Comparison of ENCODE assay signal across 8 cellular contexts in the genomic region with DNA sequence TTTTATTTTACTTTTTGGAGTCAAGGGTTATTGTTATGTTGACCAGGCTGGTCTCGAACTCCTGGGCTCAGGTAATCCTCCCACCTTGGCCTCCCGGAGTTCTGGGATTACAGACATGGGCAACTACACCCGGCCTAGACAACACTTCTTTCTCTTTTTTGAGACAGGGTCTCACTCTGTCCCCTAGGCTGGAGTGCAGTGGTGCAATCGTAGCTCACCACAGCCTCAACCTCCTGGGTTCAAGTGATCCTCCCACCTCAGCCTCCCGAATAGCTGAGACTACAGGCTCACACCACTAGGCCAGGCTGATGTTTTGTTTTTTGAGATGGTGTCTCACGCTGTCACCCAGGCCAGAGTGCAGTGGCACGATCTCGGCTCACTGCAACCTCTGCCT. TPM values are rescaled to one million over a fixed set of nuclear protein-coding genes. Genes with fewer than 3 reads are reported as not detected.
DNase-seq lines count a peak whose midpoint lies in the region; ATAC-seq, FAIRE-seq and TF ChIP-seq lines count a peak whose summit lies in the region.
"Not testable (repeated sequence)": the region's sequence is repeated elsewhere in the genome, so short reads cannot be mapped to it uniquely, and the experiment has no call there.

No MANE protein-coding gene starts in this region.

- not testable (repeated sequence) for H3F3A ChIP-seq in GM23338 (replicated peaks; ENCODE audit: low read depth)

- not testable (repeated sequence) for ATAC-seq in GM23338; T-cell (replicated peaks in 1 of 4); K562; naive thymus-derived CD4-positive, alpha-beta T cell

- H3K4me1 Mint-ChIP-seq in GM23338 (peaks cover 35% of the 10 kb centered on the region), T-cell (peaks cover 46 to 50% (median 49%) of the 10 kb centered on the region in 3 donors)
- H3K4me1 Mint-ChIP-seq in activated T-cell treated with anti-CD3 and anti-CD28 coated beads, Interleukin-2, amount 50 U/mL, for 24 hours (ENCODE audit: low read depth) = peaks cover 47% of the 10 kb centered on the region
- not testable (repeated sequence) for H3K4me1 Mint-ChIP-seq in glutamatergic neuron (ENCODE audit: low read depth, unreplicated experiment)
- H3K4me1 Mint-ChIP-seq in naive thymus-derived CD4-positive, alpha-beta T cell = peaks cover 31 to 54% (median 44%) of the 10 kb centered on the region in 7 donors

- not testable (repeated sequence) for H3K27ac Mint-ChIP-seq in GM23338; activated T-cell treated with anti-CD3 and anti-CD28 coated beads, Interleukin-2, amount 50 U/mL, for 24 hours; glutamatergic neuron (ENCODE audit: unreplicated experiment)
- H3K27ac Mint-ChIP-seq in T-cell = peak overlapping the region; percentile 8 to 87
- peak overlapping the region in 8 of 9 donors; percentile 28 to 87 (median 78) for H3K27ac Mint-ChIP-seq in naive thymus-derived CD4-positive, alpha-beta T cell

- not testable (repeated sequence) for H3K9me2 ChIP-seq in GM23338 (ENCODE audit: insufficient read depth)

- H3K27ac ChIP-seq in 22Rv1 (peak overlapping the region; percentile 82), spleen (peak overlapping the region in 5 of 8 donors; percentile 29 to 91 (median 79))
- not testable (repeated sequence) for H3K27ac ChIP-seq in GM23338 (ENCODE audit: low read depth); K562 (ENCODE audit: extremely low read depth, low read depth, low read length); naive thymus-derived CD4-positive, alpha-beta T cell (ENCODE audit: low read depth, low read length)

- H3K4me3 Mint-ChIP-seq in GM23338 = peak overlapping the region; percentile 84; the same call in 1 of the 3 replicates
- peak overlapping the region; percentile 58 to 85 (median 66) for H3K4me3 Mint-ChIP-seq in T-cell
- peak overlapping the region; percentile 56 for H3K4me3 Mint-ChIP-seq in activated T-cell treated with anti-CD3 and anti-CD28 coated beads, Interleukin-2, amount 50 U/mL, for 24 hours
- H3K4me3 Mint-ChIP-seq in glutamatergic neuron (ENCODE audit: unreplicated experiment) = peak overlapping the region; percentile 67
- peak overlapping the region in 9 of 10 donors; percentile 32 to 87 (median 78) for H3K4me3 Mint-ChIP-seq in naive thymus-derived CD4-positive, alpha-beta T cell

- TF ChIP-seq CTCF in 22Rv1 (IDR thresholded peaks at IDR 0.05); GM23338 (conservative IDR thresholded peaks at IDR 0.05; ENCODE audit: low read depth in 2 of 2); K562 (IDR thresholded peaks at IDR 0.05 in 2 of 3, conservative IDR thresholded peaks at IDR 0.05 in 1 of 3; ENCODE audit: insufficient read depth in 2 of 3, low read depth in 1 of 3, low read length in 3 of 3); glutamatergic neuron (IDR thresholded peaks at IDR 0.05; ENCODE audit: partially characterized antibody, unreplicated experiment); spleen (IDR thresholded peaks at IDR 0.05 in 8 of 11, conservative IDR thresholded peaks at IDR 0.05 in 3 of 11): not testable (repeated sequence)

- in situ Hi-C loops in K562 (cut with MboI) = loop anchor here (5.0 kb wide), 2 partner anchors 47 to 152 kb away; partner anchors contain the start of gene BATF2

- not testable (repeated sequence) for H4K20me1 ChIP-seq in GM23338 (replicated peaks; ENCODE audit: insufficient read depth); K562 (replicated peaks; ENCODE audit: control insufficient read depth, insufficient read depth, low read length)

- WGBS in K562 (ENCODE audit: insufficient coverage, low coverage, missing lambda C conversion rate) = 89% methylated on average over 7 of the region's 8 CpGs
- 91 to 95% (median 92%) methylated on average over 8 of the region's 8 CpGs for WGBS in spleen, 5 donors

- not testable (repeated sequence) for H3K9me3 ChIP-seq in K562 (replicated peaks; ENCODE audit: control insufficient read depth, insufficient read depth, low read depth, low read length); naive thymus-derived CD4-positive, alpha-beta T cell (ENCODE audit: control insufficient read depth in 2 of 3, low read length in 3 of 3); spleen

- POLR2A ChIA-PET in T-cell (lab: Charles Lee) (interaction anchor here in 1 of 2 donors (0.6 kb wide), 1 partner anchor 49 kb away, joined by 8 read pairs; no protein-coding TSS in a partner anchor), K562 (lab: Yijun Ruan, JAX) (interaction anchor here (0.6 to 4.4 kb wide), 8 partner anchors 10 to 272 kb away, joined by 3 to 26 read pairs (median 4); partner anchors contain the start of genes EHD1 and ZNHIT2)
- POLR2A ChIA-PET in naive thymus-derived CD4-positive, alpha-beta T cell (lab: Charles Lee) = interaction anchor here (0.7 to 29.3 kb wide), 9 partner anchors 18 to 272 kb away, joined by 3 to 1324 read pairs (median 5); partner anchors contain the start of genes EHD1, RASGRP2 and ZNHIT2

- H3K4me3 ChIP-seq in GM23338; K562; naive thymus-derived CD4-positive, alpha-beta T cell (ENCODE audit: low read length); spleen: not testable (repeated sequence)

- intact Hi-C loops in K562 (cut with micrococcal nuclease) = loop anchor here (5.0 to 10.0 kb wide), 2 partner anchors 267 to 409 kb away; partner anchors contain the start of gene TM7SF2
- intact Hi-C loops in naive thymus-derived CD4-positive, alpha-beta T cell (cut with micrococcal nuclease) = loop anchor here (2.0 to 10.0 kb wide), 5 partner anchors 35 to 335 kb away; partner anchors contain the start of genes CAPN1 (in 1 of the 2), CDCA5 (in 1 of the 2), MEN1 (in 1 of the 2) and TM7SF2 (in 1 of the 2)
- intact Hi-C loops in spleen (cut with DNase I; ENCODE audit: low total_unique reads) = loop anchor here (2.0 to 10.0 kb wide), 2 partner anchors 49 to 61 kb away; no protein-coding TSS in a partner anchor

- DNase-seq in GM23338 (ENCODE audit: low spot score); T-cell; activated T-cell treated with anti-CD3 and anti-CD28 coated beads, Interleukin-2, amount 50 U/mL, for 24 hours; K562 (ENCODE audit: extremely low read depth in 1 of 4, low spot score in 3 of 4); glutamatergic neuron; naive thymus-derived CD4-positive, alpha-beta T cell; spleen: not testable (repeated sequence)

- not testable (repeated sequence) for TF ChIP-seq POLR2A in K562 (conservative IDR thresholded peaks at IDR 0.05); spleen (IDR thresholded peaks at IDR 0.05)

- not testable (repeated sequence) for BruUV-seq in K562 (replicated peaks; lab: Mats Ljungman, UMichigan)

- not testable (repeated sequence) for H3K9me1 ChIP-seq in K562 (ENCODE audit: control insufficient read depth, insufficient read depth, low read length)

- TF ChIP-seq EP300 in K562 (IDR thresholded peaks at IDR 0.05; ENCODE audit: low read length) = not testable (repeated sequence)

- H2AFZ ChIP-seq in GM23338; K562 (ENCODE audit: low read depth, low read length): not testable (repeated sequence)

- H3K9ac ChIP-seq in K562 (ENCODE audit: insufficient read depth in 1 of 2, low read depth in 2 of 2, low read length in 2 of 2) = not testable (repeated sequence)

- not testable (repeated sequence) for H3K9me3 Mint-ChIP-seq in GM23338; T-cell; activated T-cell treated with anti-CD3 and anti-CD28 coated beads, Interleukin-2, amount 50 U/mL, for 24 hours; glutamatergic neuron (ENCODE audit: unreplicated experiment); naive thymus-derived CD4-positive, alpha-beta T cell

- not testable (repeated sequence) for H3K79me2 ChIP-seq in GM23338 (replicated peaks; ENCODE audit: insufficient read depth)
- H3K79me2 ChIP-seq in K562 (ENCODE audit: control insufficient read depth, insufficient read depth, low read length) = peaks cover 23% of the 10 kb centered on the region; the same call in 2 of the 3 replicates

- peaks cover 12% of the 10 kb centered on the region for H3K4me1 ChIP-seq in GM23338 (ENCODE audit: insufficient read depth)
- peaks cover 45 to 76% of the 10 kb centered on the region in 2 experiments for H3K4me1 ChIP-seq in K562 (replicated peaks in 1 of 2; ENCODE audit: control insufficient read depth in 2 of 2, insufficient read depth in 2 of 2, low read length in 2 of 2)
- peaks cover 27 to 45% of the 10 kb centered on the region in 2 donors for H3K4me1 ChIP-seq in naive thymus-derived CD4-positive, alpha-beta T cell (ENCODE audit: control insufficient read depth in 2 of 2, insufficient read depth in 2 of 2, low read length in 2 of 2)
- peaks cover 32 to 77% (median 63%) of the 10 kb centered on the region in 6 donors for H3K4me1 ChIP-seq in spleen

- TF ChIP-seq RAD21 in K562 (CRISPR knock-in tag; conservative IDR thresholded peaks at IDR 0.05 in 1 of 2, IDR thresholded peaks at IDR 0.05 in 1 of 2) = not testable (repeated sequence)

- not testable (repeated sequence) for H3K4me2 ChIP-seq in GM23338; K562 (ENCODE audit: insufficient read depth, low read length)

- H3K27me3 Mint-ChIP-seq in GM23338 (ENCODE audit: insufficient read depth, low read depth, poor library complexity) (peaks cover 15% of the 10 kb centered on the region), glutamatergic neuron (ENCODE audit: unreplicated experiment) (peaks cover 18% of the 10 kb centered on the region)
- not testable (repeated sequence) for H3K27me3 Mint-ChIP-seq in T-cell; activated T-cell treated with anti-CD3 and anti-CD28 coated beads, Interleukin-2, amount 50 U/mL, for 24 hours; naive thymus-derived CD4-positive, alpha-beta T cell

- not testable (repeated sequence) for H3K36me3 Mint-ChIP-seq in GM23338 (ENCODE audit: low read depth); T-cell; activated T-cell treated with anti-CD3 and anti-CD28 coated beads, Interleukin-2, amount 50 U/mL, for 24 hours (ENCODE audit: low read depth); glutamatergic neuron (ENCODE audit: unreplicated experiment); naive thymus-derived CD4-positive, alpha-beta T cell

- not testable (repeated sequence) for H3K36me3 ChIP-seq in GM23338 (ENCODE audit: insufficient read depth); K562 (ENCODE audit: control insufficient read depth, insufficient read depth, low read length); naive thymus-derived CD4-positive, alpha-beta T cell (ENCODE audit: control insufficient read depth in 2 of 3, insufficient read depth in 3 of 3, low read length in 3 of 3); spleen

- H3K27me3 ChIP-seq in GM23338 (ENCODE audit: insufficient read depth); K562 (ENCODE audit: control insufficient read depth in 2 of 2, insufficient read depth in 2 of 2, low read length in 2 of 2); naive thymus-derived CD4-positive, alpha-beta T cell (ENCODE audit: control insufficient read depth in 2 of 2, insufficient read depth in 2 of 2, low read length in 2 of 2); spleen (replicated peaks in 1 of 7): not testable (repeated sequence)

- FAIRE-seq in K562 (lab: Jason Lieb, UNC) = not testable (repeated sequence)

- CTCF ChIA-PET in T-cell (lab: Charles Lee) (interaction anchor here in 1 of 2 donors (0.6 to 1.2 kb wide), 5 partner anchors 9 to 48 kb away, joined by 3 to 4 read pairs (median 4); no protein-coding TSS in a partner anchor), K562 (lab: Yijun Ruan, JAX; ENCODE audit: low intra/inter-chr PET ratio) (interaction anchor here (1.1 to 3.7 kb wide), 2 partner anchors 49 to 169 kb away, joined by 6 to 39 read pairs; partner anchors contain the start of gene ARL2)
- CTCF ChIA-PET in naive thymus-derived CD4-positive, alpha-beta T cell (lab: Charles Lee) = interaction anchor here (0.6 to 29.8 kb wide), 7 partner anchors 18 to 416 kb away, joined by 3 to 945 read pairs (median 5); partner anchors contain the start of genes EHD1 and POLA2

RNA-seq across cellular contexts. Expression of gene CDC42BPG, which starts 1.3 kb away (rescaled TPM):
- 10.1 and 11.6 TPM in 2 replicates for total RNA-seq in GM23338 (2014; rRNA removed; shearing (Covaris generic))
- polyA plus RNA-seq in GM23338 (2016; fragmentation: Nextera tagmentation; extraction: Ambion mirVana) (1.8 and 2.3 TPM in 2 replicates), K562 (2011; rRNA removed) (2.2 and 3.6 TPM in 2 replicates), K562 (2014; fragmentation: Illumina TruSeq; extraction: Trizol) (1.8 and 4.6 TPM in 2 replicates), K562 (2014; fragmentation: Nextera tagmentation; extraction: Ambion mirVana) (under 1 TPM; 0.04 to 0.08 TPM), K562 (2014; rRNA removed) (7.9 and 11.8 TPM in 2 replicates), spleen (1 to 10 TPM in 2 of 3 donors, under 1 TPM in 1; 0.74 to 2.0 (median 1.0) TPM)
- total RNA-seq in T-cell (10 to 100 TPM in 1 of 5 donors, 1 to 10 TPM in 4; 7.4 to 10.5 (median 9.1) TPM), K562 (2014; rRNA removed) (4.0 and 7.1 TPM in 2 replicates), K562 (2014; rRNA removed; fragmentation: Illumina TruSeq; extraction: Trizol) (0.99 and 1.1 TPM in 2 replicates), K562 (2015; rRNA removed; fragmentation: Illumina TruSeq; extraction: Trizol) (2.1 and 2.5 TPM in 2 replicates), K562 (2021) (7.4 and 8.8 TPM in 2 replicates), glutamatergic neuron (ENCODE audit: unreplicated experiment) (2.3 TPM), spleen (1 to 10 TPM; 1.9 to 4.6 (median 2.6) TPM)
- 19.1 and 64.6 TPM in 2 replicates for total RNA-seq in K562 (2011; cell fraction: chromatin; rRNA removed; ENCODE audit: low replicate concordance)
- total RNA-seq in K562 (2011; cell fraction: nucleolus; rRNA removed) = 33.3 and 37.9 TPM in 2 replicates
- 16.2 and 19.7 TPM in 2 replicates for total RNA-seq in K562 (2011; cell fraction: nucleoplasm; rRNA removed)
- 2.0 and 4.5 TPM in 2 replicates for polyA plus RNA-seq in K562 (2011; cell fraction: cytosol; rRNA removed)
- polyA plus RNA-seq in K562 (2011; cell fraction: nucleus; rRNA removed) = 15.1 and 28.5 TPM in 2 replicates
- polyA plus RNA-seq in K562 (2012) = 4.7 and 6.3 TPM in 2 replicates
- 2.1 and 3.0 TPM in 2 replicates for polyA minus RNA-seq in K562 (2011; rRNA and poly(A)+ RNA removed)
- polyA minus RNA-seq in K562 (2011; cell fraction: cytosol; rRNA and poly(A)+ RNA removed) = 3.2 and 3.5 TPM in 2 replicates
- polyA minus RNA-seq in K562 (2011; cell fraction: nucleus; rRNA and poly(A)+ RNA removed) = 12.1 and 12.2 TPM in 2 replicates
- 1 to 10 TPM in 4 of 5 experiments, under 1 TPM in 1; 0.22 to 9.2 (median 8.1) TPM for total RNA-seq in naive thymus-derived CD4-positive, alpha-beta T cell
- under 1 TPM; 0.27 to 0.47 TPM for polyA plus RNA-seq in naive thymus-derived CD4-positive, alpha-beta T cell

RNA-seq across cellular contexts. Expression of gene EHD1, which starts 32.7 kb away (rescaled TPM):
- total RNA-seq in GM23338 (2014; rRNA removed; shearing (Covaris generic)) = 43.8 and 69.7 TPM in 2 replicates
- polyA plus RNA-seq in GM23338 (2016; fragmentation: Nextera tagmentation; extraction: Ambion mirVana) = 16.7 and 16.9 TPM in 2 replicates
- 100 to 1,000 TPM; 126 to 286 (median 269) TPM for total RNA-seq in T-cell
- total RNA-seq in K562 (2011; cell fraction: chromatin; rRNA removed; ENCODE audit: low replicate concordance) = 20.8 and 92.1 TPM in 2 replicates
- total RNA-seq in K562 (2011; cell fraction: nucleolus; rRNA removed) = 57.7 and 64.3 TPM in 2 replicates
- total RNA-seq in K562 (2011; cell fraction: nucleoplasm; rRNA removed) = 24.2 and 37.8 TPM in 2 replicates
- 39.1 and 40.0 TPM in 2 replicates for total RNA-seq in K562 (2014; rRNA removed)
- 7.2 and 11.5 TPM in 2 replicates for total RNA-seq in K562 (2014; rRNA removed; fragmentation: Illumina TruSeq; extraction: Trizol)
- total RNA-seq in K562 (2015; rRNA removed; fragmentation: Illumina TruSeq; extraction: Trizol) = 12.7 and 12.9 TPM in 2 replicates
- total RNA-seq in K562 (2021) = 65.0 and 69.6 TPM in 2 replicates
- 16.4 and 34.2 TPM in 2 replicates for polyA plus RNA-seq in K562 (2011; rRNA removed)
- polyA plus RNA-seq in K562 (2011; cell fraction: cytosol; rRNA removed) = 30.6 and 56.6 TPM in 2 replicates
- polyA plus RNA-seq in K562 (2011; cell fraction: nucleus; rRNA removed) = 30.2 and 48.9 TPM in 2 replicates
- polyA plus RNA-seq in K562 (2012) = 38.5 and 52.8 TPM in 2 replicates
- polyA plus RNA-seq in K562 (2014; fragmentation: Illumina TruSeq; extraction: Trizol) = 41.0 and 45.1 TPM in 2 replicates
- under 1 TPM; 0.46 to 0.59 TPM for polyA plus RNA-seq in K562 (2014; fragmentation: Nextera tagmentation; extraction: Ambion mirVana)
- polyA plus RNA-seq in K562 (2014; rRNA removed) = 26.8 and 27.3 TPM in 2 replicates
- 26.8 and 39.2 TPM in 2 replicates for polyA minus RNA-seq in K562 (2011; rRNA and poly(A)+ RNA removed)
- 50.9 and 64.3 TPM in 2 replicates for polyA minus RNA-seq in K562 (2011; cell fraction: cytosol; rRNA and poly(A)+ RNA removed)
- 17.4 and 22.8 TPM in 2 replicates for polyA minus RNA-seq in K562 (2011; cell fraction: nucleus; rRNA and poly(A)+ RNA removed)
- 114 TPM for total RNA-seq in glutamatergic neuron (ENCODE audit: unreplicated experiment)
- 100 to 1,000 TPM; 124 to 263 (median 208) TPM for total RNA-seq in naive thymus-derived CD4-positive, alpha-beta T cell
- 100 to 1,000 TPM; 102 to 141 TPM for polyA plus RNA-seq in naive thymus-derived CD4-positive, alpha-beta T cell
- 100 to 1,000 TPM; 117 to 337 (median 201) TPM for total RNA-seq in spleen
- polyA plus RNA-seq in spleen = 10 to 100 TPM; 51.9 to 93.9 (median 53.7) TPM

RNA-seq across cellular contexts. Expression of gene MEN1, which starts 35.4 kb away (rescaled TPM):
- total RNA-seq in GM23338 (2014; rRNA removed; shearing (Covaris generic)) = 38.9 and 45.2 TPM in 2 replicates
- polyA plus RNA-seq in GM23338 (2016; fragmentation: Nextera tagmentation; extraction: Ambion mirVana) (27.2 and 31.6 TPM in 2 replicates), K562 (2011; rRNA removed) (19.3 and 34.7 TPM in 2 replicates), K562 (2014; fragmentation: Illumina TruSeq; extraction: Trizol) (42.7 and 48.3 TPM in 2 replicates), K562 (2014; fragmentation: Nextera tagmentation; extraction: Ambion mirVana) (1 to 10 TPM; 3.4 to 3.9 TPM), K562 (2014; rRNA removed) (40.5 and 42.5 TPM in 2 replicates), spleen (10 to 100 TPM; 17.8 to 27.6 (median 20.5) TPM)
- total RNA-seq in T-cell (10 to 100 TPM; 31.7 to 62.0 (median 49.6) TPM), K562 (2014; rRNA removed) (24.3 and 29.4 TPM in 2 replicates), K562 (2014; rRNA removed; fragmentation: Illumina TruSeq; extraction: Trizol) (6.3 and 7.3 TPM in 2 replicates), K562 (2015; rRNA removed; fragmentation: Illumina TruSeq; extraction: Trizol) (12.3 and 15.0 TPM in 2 replicates), K562 (2021) (55.7 and 57.2 TPM in 2 replicates), glutamatergic neuron (ENCODE audit: unreplicated experiment) (39.7 TPM), spleen (10 to 100 TPM; 20.1 to 33.6 (median 28.2) TPM)
- 33.3 and 80.8 TPM in 2 replicates for total RNA-seq in K562 (2011; cell fraction: chromatin; rRNA removed; ENCODE audit: low replicate concordance)
- total RNA-seq in K562 (2011; cell fraction: nucleolus; rRNA removed) = 78.7 and 86.4 TPM in 2 replicates
- 51.5 and 54.8 TPM in 2 replicates for total RNA-seq in K562 (2011; cell fraction: nucleoplasm; rRNA removed)
- polyA plus RNA-seq in K562 (2011; cell fraction: cytosol; rRNA removed) = 22.5 and 54.7 TPM in 2 replicates
- 88.7 and 149 TPM in 2 replicates for polyA plus RNA-seq in K562 (2011; cell fraction: nucleus; rRNA removed)
- polyA plus RNA-seq in K562 (2012) = 41.1 and 44.4 TPM in 2 replicates
- polyA minus RNA-seq in K562 (2011; rRNA and poly(A)+ RNA removed) = 6.3 and 9.1 TPM in 2 replicates
- polyA minus RNA-seq in K562 (2011; cell fraction: cytosol; rRNA and poly(A)+ RNA removed) = 24.1 and 29.2 TPM in 2 replicates
- polyA minus RNA-seq in K562 (2011; cell fraction: nucleus; rRNA and poly(A)+ RNA removed) = 19.9 and 21.0 TPM in 2 replicates
- 10 to 100 TPM; 25.7 to 46.4 (median 38.0) TPM for total RNA-seq in naive thymus-derived CD4-positive, alpha-beta T cell
- polyA plus RNA-seq in naive thymus-derived CD4-positive, alpha-beta T cell = 10 to 100 TPM; 33.8 to 54.9 TPM

RNA-seq across cellular contexts. Expression of gene MAP4K2, which starts 42.7 kb away (rescaled TPM):
- 32.3 and 42.6 TPM in 2 replicates for total RNA-seq in GM23338 (2014; rRNA removed; shearing (Covaris generic))
- 9.9 and 11.2 TPM in 2 replicates for polyA plus RNA-seq in GM23338 (2016; fragmentation: Nextera tagmentation; extraction: Ambion mirVana)
- 100 to 1,000 TPM in 3 of 5 donors, 10 to 100 TPM in 2; 80.9 to 131 (median 102) TPM for total RNA-seq in T-cell
- 11.3 and 40.1 TPM in 2 replicates for total RNA-seq in K562 (2011; cell fraction: chromatin; rRNA removed; ENCODE audit: low replicate concordance)
- 20.5 and 22.5 TPM in 2 replicates for total RNA-seq in K562 (2011; cell fraction: nucleolus; rRNA removed)
- total RNA-seq in K562 (2011; cell fraction: nucleoplasm; rRNA removed) = 7.3 and 11.7 TPM in 2 replicates
- 9.6 and 13.7 TPM in 2 replicates for total RNA-seq in K562 (2014; rRNA removed)
- 3.4 and 4.9 TPM in 2 replicates for total RNA-seq in K562 (2014; rRNA removed; fragmentation: Illumina TruSeq; extraction: Trizol)
- total RNA-seq in K562 (2015; rRNA removed; fragmentation: Illumina TruSeq; extraction: Trizol) = 7.0 and 8.5 TPM in 2 replicates
- 13.9 and 14.5 TPM in 2 replicates for total RNA-seq in K562 (2021)
- 7.3 and 11.2 TPM in 2 replicates for polyA plus RNA-seq in K562 (2011; rRNA removed)
- 11.2 and 14.4 TPM in 2 replicates for polyA plus RNA-seq in K562 (2011; cell fraction: cytosol; rRNA removed)
- 40.2 and 43.0 TPM in 2 replicates for polyA plus RNA-seq in K562 (2011; cell fraction: nucleus; rRNA removed)
- polyA plus RNA-seq in K562 (2012) = 9.6 and 14.0 TPM in 2 replicates
- 8.5 and 12.2 TPM in 2 replicates for polyA plus RNA-seq in K562 (2014; fragmentation: Illumina TruSeq; extraction: Trizol)
- under 1 TPM; 0.13 to 0.39 TPM for polyA plus RNA-seq in K562 (2014; fragmentation: Nextera tagmentation; extraction: Ambion mirVana)
- 10.5 and 11.6 TPM in 2 replicates for polyA plus RNA-seq in K562 (2014; rRNA removed)
- 5.1 and 6.7 TPM in 2 replicates for polyA minus RNA-seq in K562 (2011; rRNA and poly(A)+ RNA removed)
- 8.8 and 11.1 TPM in 2 replicates for polyA minus RNA-seq in K562 (2011; cell fraction: cytosol; rRNA and poly(A)+ RNA removed)
- 5.8 and 12.4 TPM in 2 replicates for polyA minus RNA-seq in K562 (2011; cell fraction: nucleus; rRNA and poly(A)+ RNA removed)
- 15.9 TPM for total RNA-seq in glutamatergic neuron (ENCODE audit: unreplicated experiment)
- total RNA-seq in naive thymus-derived CD4-positive, alpha-beta T cell = 100 to 1,000 TPM in 2 of 5 experiments, 10 to 100 TPM in 3; 75.2 to 130 (median 84.3) TPM
- 10 to 100 TPM; 40.7 to 63.0 TPM for polyA plus RNA-seq in naive thymus-derived CD4-positive, alpha-beta T cell
- total RNA-seq in spleen = 100 to 1,000 TPM in 1 of 7 donors, 10 to 100 TPM in 6; 41.5 to 106 (median 57.4) TPM
- polyA plus RNA-seq in spleen = 10 to 100 TPM; 40.8 to 70.8 (median 63.8) TPM
